Comparison of ENCODE assay signal across 29 cellular contexts in the genomic region with DNA sequence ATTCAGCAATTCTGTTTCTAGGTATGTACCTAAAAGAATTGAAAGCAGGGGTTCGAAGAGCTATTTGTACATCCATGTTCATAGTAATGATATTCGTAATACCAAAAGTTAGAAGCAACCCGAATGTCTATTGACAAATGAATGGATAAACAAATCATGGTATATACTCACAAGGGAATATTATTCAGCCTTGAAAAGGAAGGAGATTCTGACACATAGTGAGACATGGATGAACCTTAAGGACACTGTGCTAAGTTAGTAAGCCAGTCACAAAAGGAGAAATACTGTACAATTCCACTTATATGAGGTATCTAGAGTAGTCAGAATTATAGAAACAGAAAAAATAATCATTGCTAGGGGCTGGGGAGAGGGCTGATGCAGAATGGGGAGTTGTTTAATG. TPM values are rescaled to one million over a fixed set of nuclear protein-coding genes. Genes with fewer than 3 reads are reported as not detected.
DNase-seq lines count a peak whose midpoint lies in the region; ATAC-seq, FAIRE-seq and TF ChIP-seq lines count a peak whose summit lies in the region.
"Had no signal": no experiment of that assay in that cellular context is flagged by ENCODE, and none has a peak within 500 bp of the region (broad histone marks: within the 10 kb centered on the region; RNA-seq: fewer than 3 reads in every experiment).

No MANE protein-coding gene starts in this region.

- POLR2A ChIA-PET in HEK293 (lab: Yijun Ruan, JAX), result no interaction called here
- POLR2A ChIA-PET in K562 (lab: Yijun Ruan, JAX), result no interaction called here
- POLR2A ChIA-PET in activated CD8-positive, alpha-beta T cell treated with anti-CD3 and anti-CD28 coated beads, Interleukin-2, amount 10 ng/mL, durations not matched to agents 7 days and 5 days (lab: Charles Lee), result no interaction called here

- H3K27ac Mint-ChIP-seq in HFFc6 (peak overlapping the region; percentile 44), neural progenitor cell (no peak overlapping the region)
- H3K27ac Mint-ChIP-seq in activated naive CD8-positive, alpha-beta T cell treated with anti-CD3 and anti-CD28 coated beads for 36 hours, result no peak overlapping the region
- H3K27ac Mint-ChIP-seq in activated CD8-positive, alpha-beta T cell treated with anti-CD3 and anti-CD28 coated beads, Interleukin-2, amount 10 ng/mL, durations not matched to agents 7 days and 5 days, result no peak overlapping the region

- H3K4me2 ChIP-seq in K562 (ENCODE audit: insufficient read depth, low read length), result no peak overlapping the region
- H3K4me2 ChIP-seq in neural progenitor cell, result no peak overlapping the region
- H3K4me2 ChIP-seq: BLaER1 had no signal

- DNase-seq in HFFc6 (no peak), K562 (ENCODE audit: extremely low read depth in 1 of 4, low spot score in 3 of 4) (no peak), neural progenitor cell (ENCODE audit: low spot score) (no peak), inferior parietal cortex (ENCODE audit: extremely low spot score) (no peak), transverse colon (no peak)
- no peak for DNase-seq in activated naive CD8-positive, alpha-beta T cell treated with anti-CD3 and anti-CD28 coated beads for 36 hours
- no peak for DNase-seq in activated CD8-positive, alpha-beta T cell treated with anti-CD3 and anti-CD28 coated beads, Interleukin-2, amount 10 ng/mL, durations not matched to agents 7 days and 5 days
- DNase-seq: 8988T; ACHN; BE2C; C1 segment of cervical spinal cord; CD4-positive, alpha-beta memory T cell; CD4-positive, CD25-positive, alpha-beta regulatory T cell; CD8-positive, alpha-beta memory T cell; COR-L47; DMS 273 treated with DMSO at 0.1 percent for 48 hours; DMS153; DMS53; DMS79; DND-41; EL; GDM1 had no signal

- CTCF ChIA-PET in HEK293 (lab: Yijun Ruan, JAX), result interaction anchor here (1.0 to 1.1 kb wide), 2 partner anchors 14 to 481 kb away, joined by 3 to 4 read pairs; no protein-coding TSS in a partner anchor
- CTCF ChIA-PET in K562 (lab: Yijun Ruan, JAX; ENCODE audit: low intra/inter-chr PET ratio), result no interaction called here
- CTCF ChIA-PET in activated CD8-positive, alpha-beta T cell treated with anti-CD3 and anti-CD28 coated beads, Interleukin-2, amount 10 ng/mL, durations not matched to agents 7 days and 5 days (lab: Charles Lee), result interaction anchor here (1.0 kb wide), 1 partner anchor 15 kb away, joined by 6 read pairs; no protein-coding TSS in a partner anchor

- no peak for TF ChIP-seq RAD21 in K562 (CRISPR knock-in tag; conservative IDR thresholded peaks at IDR 0.05 in 1 of 2, IDR thresholded peaks at IDR 0.05 in 1 of 2)

- TF ChIP-seq CTCF in HEK293 (tag by site-specific recombination; IDR thresholded peaks at IDR 0.05), result no peak
- no peak for TF ChIP-seq CTCF in HFFc6 (IDR thresholded peaks at IDR 0.05)
- no peak for TF ChIP-seq CTCF in K562 (IDR thresholded peaks at IDR 0.05 in 2 of 3, conservative IDR thresholded peaks at IDR 0.05 in 1 of 3; ENCODE audit: insufficient read depth in 2 of 3, low read depth in 1 of 3, low read length in 3 of 3)
- TF ChIP-seq CTCF in neural progenitor cell (IDR thresholded peaks at IDR 0.05), result no peak
- TF ChIP-seq CTCF in transverse colon (IDR thresholded peaks at IDR 0.05), result no peak

- H2AFZ ChIP-seq in K562 (ENCODE audit: low read depth, low read length) (no peak overlapping the region), neural progenitor cell (replicated peaks) (no peak overlapping the region)

- H3K4me3 ChIP-seq in HEK293 (ENCODE audit: low read depth, low read length) (no peak overlapping the region), K562 (no peak overlapping the region), neural progenitor cell (no peak overlapping the region), transverse colon (no peak overlapping the region)
- H3K4me3 ChIP-seq: BLaER1, GM12878 had no signal

- intact Hi-C loops in K562 (cut with micrococcal nuclease) (no loop called here), transverse colon (cut with DNase I; ENCODE audit: low total_unique reads) (no loop called here)

- H3K4me1 Mint-ChIP-seq in HFFc6 (ENCODE audit: low read depth) (peaks cover 79% of the 10 kb centered on the region), neural progenitor cell (peaks cover 34% of the 10 kb centered on the region)
- H3K4me1 Mint-ChIP-seq in activated naive CD8-positive, alpha-beta T cell treated with anti-CD3 and anti-CD28 coated beads for 36 hours, result peaks cover 29% of the 10 kb centered on the region
- H3K4me1 Mint-ChIP-seq in activated CD8-positive, alpha-beta T cell treated with anti-CD3 and anti-CD28 coated beads, Interleukin-2, amount 10 ng/mL, durations not matched to agents 7 days and 5 days (ENCODE audit: low read depth), result peaks cover 33% of the 10 kb centered on the region

- H3K9me3 Mint-ChIP-seq in HFFc6, result no peaks in the 10 kb centered on the region
- H3K9me3 Mint-ChIP-seq in neural progenitor cell, result no peaks in the 10 kb centered on the region
- peaks cover 3% of the 10 kb centered on the region for H3K9me3 Mint-ChIP-seq in activated naive CD8-positive, alpha-beta T cell treated with anti-CD3 and anti-CD28 coated beads for 36 hours
- H3K9me3 Mint-ChIP-seq in activated CD8-positive, alpha-beta T cell treated with anti-CD3 and anti-CD28 coated beads, Interleukin-2, amount 10 ng/mL, durations not matched to agents 7 days and 5 days (ENCODE audit: insufficient read depth), result no peaks in the 10 kb centered on the region
- H3K9me3 Mint-ChIP-seq: CD14-positive monocyte; CD8-positive, alpha-beta memory T cell had no signal

- H3K79me2 ChIP-seq in K562 (ENCODE audit: control insufficient read depth, insufficient read depth, low read length) (peaks cover 15% of the 10 kb centered on the region; the same call in 2 of the 3 replicates), neural progenitor cell (ENCODE audit: low read depth) (peaks cover 65% of the 10 kb centered on the region)

- no peaks in the 10 kb centered on the region for H4K20me1 ChIP-seq in K562 (replicated peaks; ENCODE audit: control insufficient read depth, insufficient read depth, low read length)
- H4K20me1 ChIP-seq in neural progenitor cell (ENCODE audit: low read depth), result peaks cover 62% of the 10 kb centered on the region

- H3K4me1 ChIP-seq in HEK293 (ENCODE audit: control insufficient read depth, insufficient read depth, low read length) (peaks cover 11% of the 10 kb centered on the region), K562 (replicated peaks in 1 of 2; ENCODE audit: control insufficient read depth in 2 of 2, insufficient read depth in 2 of 2, low read length in 2 of 2) (peaks cover 14 to 30% of the 10 kb centered on the region in 2 experiments; a peak in 4 of 5 replicates), neural progenitor cell (peaks cover 41% of the 10 kb centered on the region), transverse colon (peaks cover 2 to 48% (median 21%) of the 10 kb centered on the region in 4 donors)

- H3K4me3 Mint-ChIP-seq in HFFc6 (no peak overlapping the region), neural progenitor cell (peak overlapping the region; percentile 14)
- no peak overlapping the region for H3K4me3 Mint-ChIP-seq in activated naive CD8-positive, alpha-beta T cell treated with anti-CD3 and anti-CD28 coated beads for 36 hours
- no peak overlapping the region for H3K4me3 Mint-ChIP-seq in activated CD8-positive, alpha-beta T cell treated with anti-CD3 and anti-CD28 coated beads, Interleukin-2, amount 10 ng/mL, durations not matched to agents 7 days and 5 days
- H3K4me3 Mint-ChIP-seq: CD14-positive monocyte had no signal

- WGBS in K562 (ENCODE audit: insufficient coverage, low coverage, missing lambda C conversion rate), result no CpG with 5 or more reads among the region's 3 CpGs
- 97 to 98% methylated on average over 3 of the region's 3 CpGs for WGBS in transverse colon (ENCODE audit: low coverage in 1 of 2), 2 donors

- TF ChIP-seq POLR2A in K562 (conservative IDR thresholded peaks at IDR 0.05) (no peak), transverse colon (IDR thresholded peaks at IDR 0.05) (no peak)

- H3K27me3 Mint-ChIP-seq in HFFc6 (ENCODE audit: insufficient read depth) (peaks cover 9% of the 10 kb centered on the region), neural progenitor cell (ENCODE audit: insufficient read depth, low read depth) (peaks cover 12% of the 10 kb centered on the region)
- H3K27me3 Mint-ChIP-seq in activated naive CD8-positive, alpha-beta T cell treated with anti-CD3 and anti-CD28 coated beads for 36 hours, result no peaks in the 10 kb centered on the region
- H3K27me3 Mint-ChIP-seq in activated CD8-positive, alpha-beta T cell treated with anti-CD3 and anti-CD28 coated beads, Interleukin-2, amount 10 ng/mL, durations not matched to agents 7 days and 5 days (ENCODE audit: low read depth), result no peaks in the 10 kb centered on the region
- H3K27me3 Mint-ChIP-seq: CD4-positive, alpha-beta memory T cell; CD4-positive, CD25-positive, alpha-beta regulatory T cell had no signal

- H3K9ac ChIP-seq in K562 (ENCODE audit: insufficient read depth in 1 of 2, low read depth in 2 of 2, low read length in 2 of 2) (no peak overlapping the region), neural progenitor cell (no peak overlapping the region)
- H3K9ac ChIP-seq: BLaER1 had no signal

- H3K9me1 ChIP-seq in K562 (ENCODE audit: control insufficient read depth, insufficient read depth, low read length), result no peaks in the 10 kb centered on the region

- no peak for TF ChIP-seq EP300 in K562 (IDR thresholded peaks at IDR 0.05; ENCODE audit: low read length)
- TF ChIP-seq EP300 in transverse colon (IDR thresholded peaks at IDR 0.05; ENCODE audit: low read depth), result no peak

- no peaks in the 10 kb centered on the region for H3K27me3 ChIP-seq in K562 (ENCODE audit: control insufficient read depth in 2 of 2, insufficient read depth in 2 of 2, low read length in 2 of 2)
- peaks cover 17% of the 10 kb centered on the region for H3K27me3 ChIP-seq in neural progenitor cell
- no peaks in the 10 kb centered on the region for H3K27me3 ChIP-seq in transverse colon
- H3K27me3 ChIP-seq: BE2C, BLaER1 had no signal

- H3K36me3 ChIP-seq in HEK293 (ENCODE audit: control insufficient read depth in 2 of 2, insufficient read depth in 1 of 2, low read length in 2 of 2) (no peaks in the 10 kb centered on the region), K562 (ENCODE audit: control insufficient read depth, insufficient read depth, low read length) (no peaks in the 10 kb centered on the region), neural progenitor cell (no peaks in the 10 kb centered on the region), transverse colon (no peaks in the 10 kb centered on the region)
- H3K36me3 ChIP-seq: BE2C, BLaER1 had no signal

- H3F3A ChIP-seq in neural progenitor cell (ENCODE audit: low read depth), result peaks cover 14% of the 10 kb centered on the region

- peaks cover 16% of the 10 kb centered on the region for H3K36me3 Mint-ChIP-seq in HFFc6 (ENCODE audit: low read depth)
- H3K36me3 Mint-ChIP-seq in neural progenitor cell, result no peaks in the 10 kb centered on the region
- H3K36me3 Mint-ChIP-seq in activated naive CD8-positive, alpha-beta T cell treated with anti-CD3 and anti-CD28 coated beads for 36 hours, result no peaks in the 10 kb centered on the region
- peaks cover 2% of the 10 kb centered on the region for H3K36me3 Mint-ChIP-seq in activated CD8-positive, alpha-beta T cell treated with anti-CD3 and anti-CD28 coated beads, Interleukin-2, amount 10 ng/mL, durations not matched to agents 7 days and 5 days (ENCODE audit: low read depth)
- H3K36me3 Mint-ChIP-seq: CD14-positive monocyte; CD4-positive, CD25-positive, alpha-beta regulatory T cell had no signal

- H3K9me3 ChIP-seq in HEK293 (ENCODE audit: control insufficient read depth, insufficient read depth, low read depth, low read length) (no peaks in the 10 kb centered on the region), K562 (replicated peaks; ENCODE audit: control insufficient read depth, insufficient read depth, low read depth, low read length) (no peaks in the 10 kb centered on the region), neural progenitor cell (ENCODE audit: low read depth) (no peaks in the 10 kb centered on the region), transverse colon (no peaks in the 10 kb centered on the region)
- H3K9me3 ChIP-seq: BE2C, BLaER1 had no signal

- no TSS peak for BruUV-seq in K562 (replicated peaks; lab: Mats Ljungman, UMichigan)

- no peak overlapping the region for H3K27ac ChIP-seq in HEK293 (ENCODE audit: extremely low read depth, low read depth, low read length)
- H3K27ac ChIP-seq in K562 (ENCODE audit: extremely low read depth, low read depth, low read length), result no peak overlapping the region
- no peak overlapping the region for H3K27ac ChIP-seq in neural progenitor cell
- H3K27ac ChIP-seq in transverse colon, result no peak overlapping the region
- H3K27ac ChIP-seq: BLaER1 had no signal

- in situ Hi-C loops in K562 (cut with MboI), result loop anchor here (25.0 kb wide), 2 partner anchors 311 to 1036 kb away; no protein-coding TSS in a partner anchor
- in situ Hi-C loops in transverse colon (cut with MboI; ENCODE audit: low pct_ligation_motif_present in 1 of 4, low pct_unique_long_range_greater_than_20kb in 1 of 4, low sequenced_read_pairs in 3 of 4), result loop anchor here in 1 of 4 donors (25.0 kb wide), 1 partner anchor 486 kb away; no protein-coding TSS in a partner anchor

- ATAC-seq in K562, result no peak
- no peak for ATAC-seq in activated CD8-positive, alpha-beta T cell treated with anti-CD3 and anti-CD28 coated beads, Interleukin-2, amount 10 ng/mL, durations not matched to agents 7 days and 5 days
- ATAC-seq: GM12878 had no signal

- FAIRE-seq in K562 (lab: Jason Lieb, UNC), result no peak
- FAIRE-seq: A204.1, GM12878, GM12892, GM18507 had no signal

RNA-seq across cellular contexts. Expression of a gene that starts 4.4 kb away (rescaled TPM):
- 1 to 10 TPM; 5.2 to 6.5 (median 5.4) TPM for total RNA-seq in HFFc6 (2021; fragmentation: NEBNext Ultra II Directional; extraction: Animal tissue kit (Norgen Biotek cat#: 25700))
- total RNA-seq in K562 (2011; cell fraction: chromatin; rRNA removed; ENCODE audit: low replicate concordance), result 1.6 and 6.6 TPM in 2 replicates
- total RNA-seq in K562 (2011; cell fraction: nucleolus; rRNA removed), result 7.8 and 11.2 TPM in 2 replicates
- 4.3 and 5.0 TPM in 2 replicates for total RNA-seq in K562 (2011; cell fraction: nucleoplasm; rRNA removed)
- total RNA-seq in K562 (2014; rRNA removed) (7.1 and 7.8 TPM in 2 replicates), K562 (2014; rRNA removed; fragmentation: Illumina TruSeq; extraction: Trizol) (0.22 and 0.65 TPM in 2 replicates), K562 (2015; rRNA removed; fragmentation: Illumina TruSeq; extraction: Trizol) (4.8 and 5.3 TPM in 2 replicates), K562 (2021) (9.8 and 11.0 TPM in 2 replicates), neural progenitor cell (ENCODE audit: low replicate concordance) (27.3 and 64.6 TPM in 2 replicates), transverse colon (10 to 100 TPM; 15.5 to 44.4 (median 28.0) TPM)
- polyA plus RNA-seq in K562 (2011; rRNA removed) (3.3 and 4.6 TPM in 2 replicates), K562 (2014; fragmentation: Illumina TruSeq; extraction: Trizol) (1.2 and 3.3 TPM in 2 replicates), K562 (2014; fragmentation: Nextera tagmentation; extraction: Ambion mirVana) (under 1 TPM; 0.13 to 0.17 TPM), K562 (2014; rRNA removed) (6.3 and 7.6 TPM in 2 replicates)
- polyA plus RNA-seq in K562 (2011; cell fraction: cytosol; rRNA removed), result 6.7 and 16.0 TPM in 2 replicates
- 3.4 and 5.1 TPM in 2 replicates for polyA plus RNA-seq in K562 (2011; cell fraction: nucleus; rRNA removed)
- polyA plus RNA-seq in K562 (2012), result 6.5 and 9.3 TPM in 2 replicates
- polyA minus RNA-seq in K562 (2011; rRNA and poly(A)+ RNA removed), result 3.3 and 6.3 TPM in 2 replicates
- polyA minus RNA-seq in K562 (2011; cell fraction: cytosol; rRNA and poly(A)+ RNA removed), result 8.7 TPM in 2 replicates
- 5.9 and 7.4 TPM in 2 replicates for polyA minus RNA-seq in K562 (2011; cell fraction: nucleus; rRNA and poly(A)+ RNA removed)
- 10 to 100 TPM; 18.4 to 18.8 TPM for total RNA-seq in activated naive CD8-positive, alpha-beta T cell treated with anti-CD3 and anti-CD28 coated beads for 36 hours
- 10 to 100 TPM; 27.5 to 28.9 TPM for total RNA-seq in activated CD8-positive, alpha-beta T cell treated with anti-CD3 and anti-CD28 coated beads, Interleukin-2, amount 10 ng/mL, durations not matched to agents 7 days and 5 days

RNA-seq across cellular contexts. Expression of a gene that starts 30.3 kb away (rescaled TPM):
- total RNA-seq in HFFc6 (2021; fragmentation: NEBNext Ultra II Directional; extraction: Animal tissue kit (Norgen Biotek cat#: 25700)), result 100 to 1,000 TPM; 191 to 289 (median 200) TPM
- total RNA-seq in K562 (2011; cell fraction: chromatin; rRNA removed; ENCODE audit: low replicate concordance), result 2.9 and 11.1 TPM in 2 replicates
- total RNA-seq in K562 (2011; cell fraction: nucleolus; rRNA removed), result 12.0 TPM in 2 replicates
- 6.7 and 8.2 TPM in 2 replicates for total RNA-seq in K562 (2011; cell fraction: nucleoplasm; rRNA removed)
- 15.0 and 16.8 TPM in 2 replicates for total RNA-seq in K562 (2014; rRNA removed)
- total RNA-seq in K562 (2014; rRNA removed; fragmentation: Illumina TruSeq; extraction: Trizol), result 5.3 and 5.4 TPM in 2 replicates
- total RNA-seq in K562 (2015; rRNA removed; fragmentation: Illumina TruSeq; extraction: Trizol), result 7.8 and 8.9 TPM in 2 replicates
- 14.6 and 18.4 TPM in 2 replicates for total RNA-seq in K562 (2021)
- 3.0 and 5.1 TPM in 2 replicates for polyA plus RNA-seq in K562 (2011; rRNA removed)
- 5.7 and 6.2 TPM in 2 replicates for polyA plus RNA-seq in K562 (2011; cell fraction: cytosol; rRNA removed)
- 5.1 and 6.0 TPM in 2 replicates for polyA plus RNA-seq in K562 (2011; cell fraction: nucleus; rRNA removed)
- polyA plus RNA-seq in K562 (2012), result 3.9 and 8.4 TPM in 2 replicates
- 5.4 and 6.8 TPM in 2 replicates for polyA plus RNA-seq in K562 (2014; fragmentation: Illumina TruSeq; extraction: Trizol)
- under 1 TPM; 0.42 to 0.80 TPM for polyA plus RNA-seq in K562 (2014; fragmentation: Nextera tagmentation; extraction: Ambion mirVana)
- polyA plus RNA-seq in K562 (2014; rRNA removed), result 5.4 and 6.2 TPM in 2 replicates
- polyA minus RNA-seq in K562 (2011; rRNA and poly(A)+ RNA removed), result 4.1 and 5.8 TPM in 2 replicates
- polyA minus RNA-seq in K562 (2011; cell fraction: cytosol; rRNA and poly(A)+ RNA removed), result 5.7 and 6.3 TPM in 2 replicates
- polyA minus RNA-seq in K562 (2011; cell fraction: nucleus; rRNA and poly(A)+ RNA removed), result 1.5 and 3.0 TPM in 2 replicates
- 43.7 and 73.8 TPM in 2 replicates for total RNA-seq in neural progenitor cell (ENCODE audit: low replicate concordance)
- 1 to 10 TPM in 2 of 4 donors, under 1 TPM in 1, not detected in 1; 0.80 to 3.5 (median 3.5) TPM for total RNA-seq in transverse colon
- total RNA-seq in activated naive CD8-positive, alpha-beta T cell treated with anti-CD3 and anti-CD28 coated beads for 36 hours, result under 1 TPM; 0.08 to 0.19 TPM
- total RNA-seq in activated CD8-positive, alpha-beta T cell treated with anti-CD3 and anti-CD28 coated beads, Interleukin-2, amount 10 ng/mL, durations not matched to agents 7 days and 5 days, result not detected
- total RNA-seq: CD4-positive, CD25-positive, alpha-beta regulatory T cell; CD8-positive, alpha-beta memory T cell had no signal
- polyA plus RNA-seq: CD4-positive, CD25-positive, alpha-beta regulatory T cell; CD8-positive, alpha-beta memory T cell had no signal
